ENCODE assay signal across 10 cellular contexts in genomic region chr6:97469451-97469850, GRCh38.
"Had no signal": no experiment of that assay in that cellular context is flagged by ENCODE, and none has a peak within 500 bp of the region (broad histone marks: within the 10 kb centered on the region; RNA-seq: fewer than 3 reads in every experiment).

No MANE protein-coding gene starts in this region.

- DNase-seq: GM23248, GOT3, H7, H9, HCEC 1CT, HFFc6 had no signal

- H3K4me3 ChIP-seq: GM23248, GM23338, HAP-1 had no signal

- H3K9me3 Mint-ChIP-seq: GM23338, H9, HFFc6 had no signal

- H3K27ac ChIP-seq: GM23248 had no signal

- H3K4me1 ChIP-seq: HAP-1 had no signal

- H3K9me3 ChIP-seq: HAP-1 had no signal

- H3K4me2 ChIP-seq: GM23338 had no signal

- H2AFZ ChIP-seq: GM23248, GM23338 had no signal

- FAIRE-seq: H54 had no signal

- H3K4me3 Mint-ChIP-seq: GM23338, H9, HFFc6 had no signal

- H3K27ac Mint-ChIP-seq: HFFc6 had no signal

- ATAC-seq: GM23338, HCT116 had no signal

- H3K36me3 ChIP-seq: HAP-1 had no signal

- H3K9ac ChIP-seq: GM23248 had no signal
